23 cellular contexts compared by ENCODE assay signal in genomic region chr6:34416877-34417371, GRCh38. TPM values are rescaled to one million over a fixed set of nuclear protein-coding genes. Genes with fewer than 3 reads are reported as not detected.
A peak's percentile ranks its signal among the peaks of the same experiment; 100 is the strongest.
DNase-seq lines count a peak whose midpoint lies in the region; ATAC-seq, FAIRE-seq and TF ChIP-seq lines count a peak whose summit lies in the region.
"Had no signal": no experiment of that assay in that cellular context is flagged by ENCODE, and none has a peak within 500 bp of the region (broad histone marks: within the 10 kb centered on the region; RNA-seq: fewer than 3 reads in every experiment).

No MANE protein-coding gene starts in this region.

- 91% methylated on average over 7 of the region's 7 CpGs for WGBS in HepG2 (ENCODE audit: low lambda C conversion rate)
- WGBS in right lobe of liver (ENCODE audit: insufficient coverage, low coverage, low lambda C conversion rate, missing lambda C conversion rate): 78% methylated on average over 4 of the region's 7 CpGs

- H3K4me1 ChIP-seq in HepG2 (ENCODE audit: insufficient read depth, low read length): peaks cover 63% of the 10 kb centered on the region
- H3K4me1 ChIP-seq in right lobe of liver: peaks cover 0 to 29% (median 11%) of the 10 kb centered on the region in 4 donors
- H3K4me1 ChIP-seq in Karpas-422 (ENCODE audit: low read length): no peaks in the 10 kb centered on the region
- H3K4me1 ChIP-seq in uterus: peaks cover 0 to 6% of the 10 kb centered on the region in 2 donors

- H3K4me3 ChIP-seq in HepG2 (replicated peaks in 1 of 3; ENCODE audit: insufficient read depth in 1 of 3, low read depth in 2 of 3, low read length in 3 of 3) (no peak overlapping the region), right lobe of liver (no peak overlapping the region), Karpas-422 (ENCODE audit: low read length) (no peak overlapping the region), uterus (no peak overlapping the region), brain microvascular endothelial cell (ENCODE audit: low read depth, low read length) (no peak overlapping the region)
- H3K4me3 ChIP-seq: lower lobe of right lung, spleen had no signal

- no peaks in the 10 kb centered on the region for H3K27me3 Mint-ChIP-seq in dendritic cell treated with granulocyte-macrophage colony-stimulating factor and Interleukin-4, amounts not matched to agents 40 ng/mL and 50 ng/mL, for 4 days
- no peaks in the 10 kb centered on the region for H3K27me3 Mint-ChIP-seq in type B pancreatic cell
- H3K27me3 Mint-ChIP-seq: activated CD8-positive, alpha-beta T cell treated with anti-CD3 and anti-CD28 coated beads for 36 hours; activated naive CD8-positive, alpha-beta T cell treated with anti-CD3 and anti-CD28 coated beads, Interleukin-2, amount 10 ng/mL, durations not matched to agents 7 days and 5 days; CD8-positive, alpha-beta memory T cell; effector memory CD8-positive, alpha-beta T cell had no signal

- peaks cover 6% of the 10 kb centered on the region for H3K79me2 ChIP-seq in HepG2 (ENCODE audit: insufficient read depth, low read length)
- no peaks in the 10 kb centered on the region for H3K79me2 ChIP-seq in Karpas-422 (ENCODE audit: low read length)

- intact Hi-C loops in HepG2 (cut with micrococcal nuclease; ENCODE audit: unreplicated experiment) (loop anchor here (10.0 kb wide), 1 partner anchor 252 kb away; no protein-coding TSS in a partner anchor), right lobe of liver (cut with DNase I) (loop anchor here (5.0 to 10.0 kb wide), 3 partner anchors 170 to 222 kb away; partner anchors contain the start of gene SMIM29 (in 2 of the 2)), uterus (cut with DNase I; ENCODE audit: low total_unique reads) (loop anchor here (5.0 kb wide), 2 partner anchors 170 to 220 kb away; partner anchors contain the start of gene SMIM29)
- intact Hi-C loops in dendritic cell treated with granulocyte-macrophage colony-stimulating factor and Interleukin-4, amounts not matched to agents 40 ng/mL and 50 ng/mL, for 4 days (cut with micrococcal nuclease): loop anchor here (5.0 kb wide), 1 partner anchor 255 kb away; no protein-coding TSS in a partner anchor

- peak overlapping the region; percentile 46 for H3K27ac Mint-ChIP-seq in dendritic cell treated with granulocyte-macrophage colony-stimulating factor and Interleukin-4, amounts not matched to agents 40 ng/mL and 50 ng/mL, for 4 days
- peak overlapping the region; percentile 35 for H3K27ac Mint-ChIP-seq in type B pancreatic cell
- H3K27ac Mint-ChIP-seq: activated CD8-positive, alpha-beta T cell treated with anti-CD3 and anti-CD28 coated beads for 36 hours; activated naive CD8-positive, alpha-beta T cell treated with anti-CD3 and anti-CD28 coated beads, Interleukin-2, amount 10 ng/mL, durations not matched to agents 7 days and 5 days; effector memory CD8-positive, alpha-beta T cell had no signal

- TF ChIP-seq CTCF in HepG2 (CRISPR knock-in tag; IDR thresholded peaks at IDR 0.05) (no peak), right lobe of liver (IDR thresholded peaks at IDR 0.05) (no peak), type B pancreatic cell (conservative IDR thresholded peaks at IDR 0.05) (no peak), uterus (IDR thresholded peaks at IDR 0.05) (no peak), brain microvascular endothelial cell (IDR thresholded peaks at IDR 0.05; ENCODE audit: low read depth, low read length, missing control alignments) (no peak)

- H3K9me2 ChIP-seq in Karpas-422 (replicated peaks; ENCODE audit: insufficient read depth, low read length): no peaks in the 10 kb centered on the region

- H3K27ac ChIP-seq in HepG2 (ENCODE audit: extremely low read length, insufficient read depth, low read length): no peak overlapping the region
- H3K27ac ChIP-seq in right lobe of liver: no peak overlapping the region
- H3K27ac ChIP-seq in Karpas-422 (ENCODE audit: low read length): no peak overlapping the region
- no peak overlapping the region for H3K27ac ChIP-seq in uterus
- H3K27ac ChIP-seq in brain microvascular endothelial cell: no peak overlapping the region
- H3K27ac ChIP-seq: lower lobe of right lung, neutrophil had no signal

- peaks cover 16 to 56% of the 10 kb centered on the region in 2 experiments for H3K36me3 ChIP-seq in HepG2 (replicated peaks in 1 of 2; ENCODE audit: control insufficient read depth in 1 of 2, insufficient read depth in 2 of 2, low read length in 2 of 2)
- H3K36me3 ChIP-seq in right lobe of liver: peaks cover 12 to 50% (median 41%) of the 10 kb centered on the region in 4 donors
- H3K36me3 ChIP-seq in Karpas-422 (ENCODE audit: insufficient read depth, low read length): peaks cover 44% of the 10 kb centered on the region
- H3K36me3 ChIP-seq in uterus: no peaks in the 10 kb centered on the region
- H3K36me3 ChIP-seq in brain microvascular endothelial cell (replicated peaks): peaks cover 62% of the 10 kb centered on the region

- no peak overlapping the region for H3K4me3 Mint-ChIP-seq in dendritic cell treated with granulocyte-macrophage colony-stimulating factor and Interleukin-4, amounts not matched to agents 40 ng/mL and 50 ng/mL, for 4 days
- no peak overlapping the region for H3K4me3 Mint-ChIP-seq in type B pancreatic cell
- H3K4me3 Mint-ChIP-seq: activated CD8-positive, alpha-beta T cell treated with anti-CD3 and anti-CD28 coated beads for 36 hours; activated naive CD8-positive, alpha-beta T cell treated with anti-CD3 and anti-CD28 coated beads, Interleukin-2, amount 10 ng/mL, durations not matched to agents 7 days and 5 days; activated T-cell treated with anti-CD3 and anti-CD28 coated beads, Interleukin-2, amount 50 U/mL, for 4 hours; CD8-positive, alpha-beta memory T cell; effector memory CD8-positive, alpha-beta T cell had no signal

- no peaks in the 10 kb centered on the region for H3K27me3 ChIP-seq in HepG2 (ENCODE audit: control insufficient read depth in 1 of 2, insufficient read depth in 2 of 2, low read length in 2 of 2)
- H3K27me3 ChIP-seq in right lobe of liver: no peaks in the 10 kb centered on the region
- H3K27me3 ChIP-seq in Karpas-422 (ENCODE audit: low read length): no peaks in the 10 kb centered on the region
- H3K27me3 ChIP-seq in uterus: no peaks in the 10 kb centered on the region
- H3K27me3 ChIP-seq in brain microvascular endothelial cell (replicated peaks): no peaks in the 10 kb centered on the region
- H3K27me3 ChIP-seq: neutrophil, spleen had no signal

- CTCF ChIA-PET in HepG2 (lab: Yijun Ruan, JAX; ENCODE audit: low intra/inter-chr PET ratio, low total read pairs): no interaction called here

- H3K4me2 ChIP-seq in HepG2 (ENCODE audit: low read depth, low read length): no peak overlapping the region
- no peak overlapping the region for H3K4me2 ChIP-seq in Karpas-422 (ENCODE audit: low read depth, low read length, poor library complexity, severe bottlenecking)

- peaks cover 82% of the 10 kb centered on the region for H3K36me3 Mint-ChIP-seq in dendritic cell treated with granulocyte-macrophage colony-stimulating factor and Interleukin-4, amounts not matched to agents 40 ng/mL and 50 ng/mL, for 4 days (ENCODE audit: low read depth)
- H3K36me3 Mint-ChIP-seq in type B pancreatic cell: peaks cover 43% of the 10 kb centered on the region

- peaks cover 40% of the 10 kb centered on the region for H4K20me1 ChIP-seq in HepG2 (ENCODE audit: insufficient read depth, low read length)
- peaks cover 18% of the 10 kb centered on the region; the same call in 1 of the 2 replicates for H4K20me1 ChIP-seq in Karpas-422 (ENCODE audit: insufficient read depth, low read depth, low read length)

- H3K4me1 Mint-ChIP-seq in dendritic cell treated with granulocyte-macrophage colony-stimulating factor and Interleukin-4, amounts not matched to agents 40 ng/mL and 50 ng/mL, for 4 days (ENCODE audit: low read depth): peaks cover 22% of the 10 kb centered on the region
- no peaks in the 10 kb centered on the region for H3K4me1 Mint-ChIP-seq in type B pancreatic cell (ENCODE audit: unreplicated experiment)

- no peak for FAIRE-seq in HepG2 (lab: Jason Lieb, UNC)
- FAIRE-seq: kidney, RCC 7860 had no signal

- no peak overlapping the region for H3K9ac ChIP-seq in HepG2 (ENCODE audit: insufficient read depth, low read depth, low read length)
- no peak overlapping the region for H3K9ac ChIP-seq in Karpas-422 (ENCODE audit: low read length)

- TF ChIP-seq POLR2A in HepG2 (IDR thresholded peaks at IDR 0.05; ENCODE audit: insufficient read depth in 1 of 2, low read depth in 2 of 2, low read length in 2 of 2) (peak in 1 of 2 experiments; percentile 31; a peak in 1 of 4 replicates), right lobe of liver (IDR thresholded peaks at IDR 0.05) (no peak), uterus (IDR thresholded peaks at IDR 0.05) (no peak)

- H2AFZ ChIP-seq in HepG2 (ENCODE audit: low read length) (no peak overlapping the region), Karpas-422 (ENCODE audit: low read length) (no peak overlapping the region)

- in situ Hi-C loops in HepG2 (cut with HindIII; ENCODE audit: extremely low pct_ligation_motif_present, low pct_unique_long_range_greater_than_20kb) (loop anchor here (5.0 kb wide), 1 partner anchor 170 kb away; the partner anchor contains the start of gene SMIM29), brain microvascular endothelial cell (cut with HindIII; ENCODE audit: low pct_ligation_motif_present, low sequenced_read_pairs) (no loop called here)

- TF ChIP-seq RAD21 in HepG2 (CRISPR knock-in tag; IDR thresholded peaks at IDR 0.05): no peak

- no peak for DNase-seq in HepG2 (ENCODE audit: low spot score)
- DNase-seq in right lobe of liver: no peak
- DNase-seq in Karpas-422: peak; percentile 56
- DNase-seq in type B pancreatic cell (ENCODE audit: extremely low spot score, unreplicated experiment): no peak
- DNase-seq in uterus: no peak
- DNase-seq in brain microvascular endothelial cell: no peak
- DNase-seq: activated CD8-positive, alpha-beta T cell treated with anti-CD3 and anti-CD28 coated beads for 36 hours; activated naive CD8-positive, alpha-beta T cell treated with anti-CD3 and anti-CD28 coated beads, Interleukin-2, amount 10 ng/mL, durations not matched to agents 7 days and 5 days; activated T-cell treated with anti-CD3 and anti-CD28 coated beads, Interleukin-2, amount 50 U/mL, for 4 hours; CD8-positive, alpha-beta memory T cell; DMS79; effector memory CD8-positive, alpha-beta T cell; kidney; lower lobe of right lung; MM.1S; NCI-H1436 treated with DMSO at 0.1 percent for 48 hours; spleen; stimulated activated CD4-positive, alpha-beta T cell treated with anti-CD3 and anti-CD28 coated beads, Interleukin-4, amount 100 ng/mL, for 24 hours; stimulated activated naive CD8-positive, alpha-beta T cell treated with anti-CD3 and anti-CD28 coated beads, Interleukin-15, Interleukin-2, amounts not matched to agents 100 U/mL and 50 U/mL, for 24 hours had no signal

- POLR2A ChIA-PET in HepG2 (lab: Yijun Ruan, JAX): interaction anchor here (0.7 to 6.7 kb wide), 6 partner anchors 8 to 843 kb away, joined by 3 to 100 read pairs (median 16); partner anchors contain the start of genes RPS10, SMIM29 and ZNF76

- BruUV-seq in HepG2 (replicated peaks; lab: Mats Ljungman, UMichigan): no TSS peak

- H3K9me3 ChIP-seq in HepG2 (ENCODE audit: low read length) (no peaks in the 10 kb centered on the region), right lobe of liver (no peaks in the 10 kb centered on the region), Karpas-422 (ENCODE audit: low read length) (no peaks in the 10 kb centered on the region), uterus (no peaks in the 10 kb centered on the region)
- H3K9me3 ChIP-seq: lower lobe of right lung, neutrophil, spleen had no signal

- no peaks in the 10 kb centered on the region for H3K9me3 Mint-ChIP-seq in dendritic cell treated with granulocyte-macrophage colony-stimulating factor and Interleukin-4, amounts not matched to agents 40 ng/mL and 50 ng/mL, for 4 days
- H3K9me3 Mint-ChIP-seq in type B pancreatic cell: no peaks in the 10 kb centered on the region
- H3K9me3 Mint-ChIP-seq: activated CD8-positive, alpha-beta T cell treated with anti-CD3 and anti-CD28 coated beads for 36 hours; activated naive CD8-positive, alpha-beta T cell treated with anti-CD3 and anti-CD28 coated beads, Interleukin-2, amount 10 ng/mL, durations not matched to agents 7 days and 5 days; activated T-cell treated with anti-CD3 and anti-CD28 coated beads, Interleukin-2, amount 50 U/mL, for 4 hours; CD8-positive, alpha-beta memory T cell; effector memory CD8-positive, alpha-beta T cell had no signal

- no peak for TF ChIP-seq EP300 in HepG2 (IDR thresholded peaks at IDR 0.05; ENCODE audit: low read depth in 2 of 2, low read length in 2 of 2)
- no peak for TF ChIP-seq EP300 in HepG2 (CRISPR knock-in tag; IDR thresholded peaks at IDR 0.05; ENCODE audit: borderline replicate concordance)

- ATAC-seq in HepG2 (no peak), right lobe of liver (no peak), HG03196 (IDR thresholded peaks at IDR 0.05; ENCODE audit: unreplicated experiment) (no peak)
- ATAC-seq: activated CD8-positive, alpha-beta T cell treated with anti-CD3 and anti-CD28 coated beads for 36 hours; effector memory CD8-positive, alpha-beta T cell; stimulated activated naive CD8-positive, alpha-beta T cell treated with anti-CD3 and anti-CD28 coated beads, Interleukin-15, Interleukin-2, amounts not matched to agents 100 U/mL and 50 U/mL, for 24 hours had no signal

RNA-seq across cellular contexts. Expression of gene RPS10, which starts 8.9 kb away (rescaled TPM):
- 2,909 and 3,503 TPM in 2 replicates for total RNA-seq in HepG2 (2016; rRNA removed; fragmentation: Illumina TruSeq; extraction: Trizol)
- total RNA-seq in HepG2 (2016; cell fraction: cytosol; rRNA removed; fragmentation: Illumina TruSeq; extraction: Trizol; ENCODE audit: low read depth): 5,102 and 5,632 TPM in 2 replicates
- total RNA-seq in HepG2 (2016; cell fraction: insoluble cytoplasmic fraction; rRNA removed; fragmentation: Illumina TruSeq; extraction: Trizol): 3,081 and 3,638 TPM in 2 replicates
- 7,429 and 7,480 TPM in 2 replicates for total RNA-seq in HepG2 (2016; cell fraction: membrane; rRNA removed; fragmentation: Illumina TruSeq; extraction: Trizol)
- 967 and 1,028 TPM in 2 replicates for total RNA-seq in HepG2 (2016; cell fraction: nucleus; rRNA removed; fragmentation: Illumina TruSeq; extraction: Trizol)
- 4,295 and 4,648 TPM in 2 replicates for polyA plus RNA-seq in HepG2 (2011; rRNA removed)
- 9,439 and 9,926 TPM in 2 replicates for polyA plus RNA-seq in HepG2 (2011; cell fraction: cytosol; rRNA removed)
- 1,658 and 1,840 TPM in 2 replicates for polyA plus RNA-seq in HepG2 (2011; cell fraction: nucleus; rRNA removed)
- 3,418 and 4,251 TPM in 2 replicates for polyA plus RNA-seq in HepG2 (2012)
- 5,367 and 5,814 TPM in 2 replicates for polyA plus RNA-seq in HepG2 (2016; cell fraction: cytosol; fragmentation: Illumina TruSeq; extraction: Trizol; ENCODE audit: low read depth)
- polyA plus RNA-seq in HepG2 (2016; cell fraction: insoluble cytoplasmic fraction; fragmentation: Illumina TruSeq; extraction: Trizol; ENCODE audit: low read depth): 2,908 and 3,264 TPM in 2 replicates
- polyA plus RNA-seq in HepG2 (2016; cell fraction: membrane; fragmentation: Illumina TruSeq; extraction: Trizol; ENCODE audit: low read depth): 6,085 and 6,204 TPM in 2 replicates
- polyA plus RNA-seq in HepG2 (2016; cell fraction: nucleus; fragmentation: Illumina TruSeq; extraction: Trizol; ENCODE audit: insufficient read depth, low read depth): 1,494 and 1,555 TPM in 2 replicates
- polyA minus RNA-seq in HepG2 (2011; rRNA and poly(A)+ RNA removed; ENCODE audit: low replicate concordance): 2,566 and 3,572 TPM in 2 replicates
- polyA minus RNA-seq in HepG2 (2011; cell fraction: cytosol; rRNA and poly(A)+ RNA removed): 602 and 661 TPM in 2 replicates
- 173 and 248 TPM in 2 replicates for polyA minus RNA-seq in HepG2 (2011; cell fraction: nucleus; rRNA and poly(A)+ RNA removed)
- 100 to 1,000 TPM; 355 to 727 (median 398) TPM for total RNA-seq in right lobe of liver
- total RNA-seq in Karpas-422 (2014; rRNA removed; shearing (Covaris generic); ENCODE audit: low replicate concordance): 2,938 and 3,077 TPM in 2 replicates
- total RNA-seq in type B pancreatic cell (ENCODE audit: low replicate concordance): 1,583 and 1,590 TPM in 2 replicates
- total RNA-seq in uterus: 1,000 to 10,000 TPM; 1,812 to 9,385 (median 3,859) TPM

RNA-seq across cellular contexts. Expression of gene NUDT3, which starts 24.5 kb away (rescaled TPM):
- 20.2 and 30.1 TPM in 2 replicates for total RNA-seq in HepG2 (2016; rRNA removed; fragmentation: Illumina TruSeq; extraction: Trizol)
- 4.1 and 4.8 TPM in 2 replicates for total RNA-seq in HepG2 (2016; cell fraction: cytosol; rRNA removed; fragmentation: Illumina TruSeq; extraction: Trizol; ENCODE audit: low read depth)
- total RNA-seq in HepG2 (2016; cell fraction: insoluble cytoplasmic fraction; rRNA removed; fragmentation: Illumina TruSeq; extraction: Trizol): 19.5 and 29.7 TPM in 2 replicates
- total RNA-seq in HepG2 (2016; cell fraction: membrane; rRNA removed; fragmentation: Illumina TruSeq; extraction: Trizol): 14.6 and 14.8 TPM in 2 replicates
- total RNA-seq in HepG2 (2016; cell fraction: nucleus; rRNA removed; fragmentation: Illumina TruSeq; extraction: Trizol): 15.7 and 19.0 TPM in 2 replicates
- polyA plus RNA-seq in HepG2 (2011; rRNA removed): 17.6 and 20.6 TPM in 2 replicates
- polyA plus RNA-seq in HepG2 (2011; cell fraction: cytosol; rRNA removed): 10.7 and 14.8 TPM in 2 replicates
- 9.2 and 11.9 TPM in 2 replicates for polyA plus RNA-seq in HepG2 (2011; cell fraction: nucleus; rRNA removed)
- polyA plus RNA-seq in HepG2 (2012): 5.6 TPM in 2 replicates
- 3.0 and 3.5 TPM in 2 replicates for polyA plus RNA-seq in HepG2 (2016; cell fraction: cytosol; fragmentation: Illumina TruSeq; extraction: Trizol; ENCODE audit: low read depth)
- polyA plus RNA-seq in HepG2 (2016; cell fraction: insoluble cytoplasmic fraction; fragmentation: Illumina TruSeq; extraction: Trizol; ENCODE audit: low read depth): 22.4 and 22.7 TPM in 2 replicates
- polyA plus RNA-seq in HepG2 (2016; cell fraction: membrane; fragmentation: Illumina TruSeq; extraction: Trizol; ENCODE audit: low read depth): 7.4 and 7.7 TPM in 2 replicates
- polyA plus RNA-seq in HepG2 (2016; cell fraction: nucleus; fragmentation: Illumina TruSeq; extraction: Trizol; ENCODE audit: insufficient read depth, low read depth): 23.3 TPM in 2 replicates
- 23.6 and 25.7 TPM in 2 replicates for polyA minus RNA-seq in HepG2 (2011; rRNA and poly(A)+ RNA removed; ENCODE audit: low replicate concordance)
- 18.9 and 21.6 TPM in 2 replicates for polyA minus RNA-seq in HepG2 (2011; cell fraction: cytosol; rRNA and poly(A)+ RNA removed)
- polyA minus RNA-seq in HepG2 (2011; cell fraction: nucleus; rRNA and poly(A)+ RNA removed): 14.0 and 19.0 TPM in 2 replicates
- 10 to 100 TPM; 14.5 to 22.7 (median 16.7) TPM for total RNA-seq in right lobe of liver
- total RNA-seq in Karpas-422 (2014; rRNA removed; shearing (Covaris generic); ENCODE audit: low replicate concordance): 33.7 and 41.7 TPM in 2 replicates
- total RNA-seq in type B pancreatic cell (ENCODE audit: low replicate concordance): 19.4 and 31.9 TPM in 2 replicates
- 10 to 100 TPM; 15.6 to 58.8 (median 38.2) TPM for total RNA-seq in uterus

RNA-seq across cellular contexts. Expression of gene PACSIN1, which starts 49.0 kb away (rescaled TPM):
- total RNA-seq in HepG2 (2016; rRNA removed; fragmentation: Illumina TruSeq; extraction: Trizol) (not detected in 2 replicates), right lobe of liver (under 1 TPM in 5 of 6 experiments, not detected in 1; 0.05 to 0.37 (median 0.22) TPM), type B pancreatic cell (ENCODE audit: low replicate concordance) (3.4 and 12.5 TPM in 2 replicates), uterus (under 1 TPM in 1 of 4 donors, not detected in 3; 0.28 TPM)
- total RNA-seq in HepG2 (2016; cell fraction: cytosol; rRNA removed; fragmentation: Illumina TruSeq; extraction: Trizol; ENCODE audit: low read depth): not detected in 2 replicates
- not detected in 2 replicates for total RNA-seq in HepG2 (2016; cell fraction: insoluble cytoplasmic fraction; rRNA removed; fragmentation: Illumina TruSeq; extraction: Trizol)
- not detected in 2 replicates for total RNA-seq in HepG2 (2016; cell fraction: membrane; rRNA removed; fragmentation: Illumina TruSeq; extraction: Trizol)
- total RNA-seq in HepG2 (2016; cell fraction: nucleus; rRNA removed; fragmentation: Illumina TruSeq; extraction: Trizol): not detected in 2 replicates
- not detected in 2 replicates for polyA plus RNA-seq in HepG2 (2011; rRNA removed)
- polyA plus RNA-seq in HepG2 (2011; cell fraction: cytosol; rRNA removed): 0.01 TPM in 1 of 2 replicates, not detected in the other
- not detected in 2 replicates for polyA plus RNA-seq in HepG2 (2011; cell fraction: nucleus; rRNA removed)
- not detected in 2 replicates for polyA plus RNA-seq in HepG2 (2012)
- polyA plus RNA-seq in HepG2 (2016; cell fraction: cytosol; fragmentation: Illumina TruSeq; extraction: Trizol; ENCODE audit: low read depth): not detected in 2 replicates
- not detected in 2 replicates for polyA plus RNA-seq in HepG2 (2016; cell fraction: insoluble cytoplasmic fraction; fragmentation: Illumina TruSeq; extraction: Trizol; ENCODE audit: low read depth)
- polyA plus RNA-seq in HepG2 (2016; cell fraction: membrane; fragmentation: Illumina TruSeq; extraction: Trizol; ENCODE audit: low read depth): not detected in 2 replicates
- not detected in 2 replicates for polyA plus RNA-seq in HepG2 (2016; cell fraction: nucleus; fragmentation: Illumina TruSeq; extraction: Trizol; ENCODE audit: insufficient read depth, low read depth)
- polyA minus RNA-seq in HepG2 (2011; rRNA and poly(A)+ RNA removed; ENCODE audit: low replicate concordance): 0.04 and 0.05 TPM in 2 replicates
- polyA minus RNA-seq in HepG2 (2011; cell fraction: cytosol; rRNA and poly(A)+ RNA removed): not detected in 2 replicates
- polyA minus RNA-seq in HepG2 (2011; cell fraction: nucleus; rRNA and poly(A)+ RNA removed): not detected in 2 replicates
- total RNA-seq in Karpas-422 (2014; rRNA removed; shearing (Covaris generic); ENCODE audit: low replicate concordance): not detected in 2 replicates
- total RNA-seq: lower lobe of right lung had no signal
